Comparison of ENCODE assay signal across 8 cellular contexts in the genomic region with DNA sequence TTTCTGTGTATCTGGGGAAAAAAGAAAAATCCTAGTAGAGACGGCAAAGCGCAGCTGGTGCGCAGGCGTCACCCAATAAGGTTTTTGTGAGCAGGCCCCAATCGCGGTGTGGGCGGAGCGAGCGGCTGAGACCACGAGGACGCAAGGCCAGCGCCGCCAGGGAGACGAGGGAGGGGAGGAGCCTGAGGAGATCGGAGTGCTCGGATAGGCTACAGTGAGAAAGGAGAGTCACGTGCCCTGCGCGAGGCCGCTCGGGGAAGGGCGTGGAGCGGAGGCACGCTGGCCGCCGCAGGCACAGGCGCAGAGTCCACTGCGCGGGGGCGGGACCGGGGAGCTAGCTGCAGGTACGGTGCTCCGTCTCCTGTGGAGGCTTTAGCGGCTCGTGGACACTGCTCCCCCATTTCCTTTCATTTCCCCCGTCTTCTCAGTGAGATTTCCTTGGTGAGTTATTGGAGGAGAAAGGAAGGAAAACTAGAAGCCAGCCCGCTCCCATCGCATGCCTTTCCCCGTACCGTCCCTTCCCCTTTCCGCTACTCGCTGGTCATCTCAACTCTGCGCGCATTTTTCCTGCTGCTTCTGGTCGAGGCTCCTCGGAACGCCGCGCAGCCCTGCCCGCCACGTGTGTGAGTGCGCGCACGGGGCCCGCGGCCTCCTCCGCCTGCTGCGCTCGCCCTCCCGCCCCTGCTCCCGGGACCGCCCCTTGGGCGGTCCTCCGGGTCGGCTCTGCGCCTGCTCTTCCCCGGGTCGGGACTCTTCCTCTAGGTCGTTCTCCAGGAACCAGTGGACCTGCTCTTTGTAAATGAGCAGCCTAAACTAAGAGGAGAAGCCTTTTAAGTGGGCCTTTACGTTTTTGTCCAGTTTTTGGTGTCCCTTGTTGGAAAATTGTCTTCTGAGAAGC. TPM values are rescaled to one million over a fixed set of nuclear protein-coding genes. Genes with fewer than 3 reads are reported as not detected.
DNase-seq lines count a peak whose midpoint lies in the region; ATAC-seq and TF ChIP-seq lines count a peak whose summit lies in the region.

THNSL1 (plus strand) TSS at position 264 of the 898 bp plus-strand sequence. CDS start 6,612 bp downstream, outside the sequence.

- BruUV-seq in IMR-90 (replicated peaks; lab: Mats Ljungman, UMichigan): no TSS peak

- peak; percentile 99 for ATAC-seq in GM21528 (IDR thresholded peaks at IDR 0.05; ENCODE audit: low FRiP score, unreplicated experiment)
- ATAC-seq in IMR-90 (ENCODE audit: low read depth): peak; percentile 99

- TF ChIP-seq POLR2A in IMR-90 (IDR thresholded peaks at IDR 0.05; ENCODE audit: low read depth, low read length): peak; percentile 84

- TF ChIP-seq CTCF in IMR-90 (conservative IDR thresholded peaks at IDR 0.05; ENCODE audit: low read depth, low read length) (no peak), epithelial cell of proximal tubule (conservative IDR thresholded peaks at IDR 0.05; ENCODE audit: low read depth, low read length) (no peak)

- WGBS in IMR-90 (ENCODE audit: extremely low coverage in 2 of 2, insufficient read length in 1 of 2), 2 experiments: 1% methylated on average over 39 of the region's 70 CpGs; no CpG with 5 or more reads in 1 of the 2 experiments

- peak within 1 kb of the TSS; percentile 69 for H3K56ac ChIP-seq in IMR-90 (ENCODE audit: extremely low read depth, insufficient read depth, low read length)

- peak within 1 kb of the TSS; percentile 64 to 86 for H4K8ac ChIP-seq in IMR-90 (ENCODE audit: low read depth in 2 of 2, low read length in 2 of 2)

- H3K4me1 ChIP-seq in IMR-90 (ENCODE audit: control insufficient read depth, insufficient read depth, low read length): peaks cover 1% of the 10 kb centered on the region; the same call in 1 of the 2 replicates

- H3K9ac ChIP-seq in IMR-90 (ENCODE audit: low read depth, low read length): peak within 1 kb of the TSS; percentile 74

- no peaks in the 10 kb centered on the region for H3K27me3 ChIP-seq in IMR-90 (ENCODE audit: control insufficient read depth, insufficient read depth, low read length)

- H4K91ac ChIP-seq in IMR-90 (ENCODE audit: insufficient read depth, low read depth, low read length): peak within 1 kb of the TSS; percentile 67

- in situ Hi-C loops in IMR-90 (cut with MboI; ENCODE audit: low sequenced_read_pairs): no loop called here

- peak; percentile 93 for DNase-seq in DMS 273 treated with DMSO at 0.1 percent for 48 hours (lab: John Stamatoyannopoulos, UW)
- DNase-seq in IMR-90: peak; percentile 99
- peak; percentile 98 for DNase-seq in OCI-M1 (lab: John Stamatoyannopoulos, UW)
- DNase-seq in activated T-cell treated with anti-CD3 and anti-CD28 coated beads, Interleukin-2, amount 50 U/mL, for 1 hour: peak; percentile 95
- DNase-seq in epithelial cell of proximal tubule (ENCODE audit: low read depth): peak; percentile 84
- peak; percentile 99 for DNase-seq in mucosa of gallbladder (ENCODE audit: low spot score)
- DNase-seq in stimulated activated CD8-positive, alpha-beta memory T cell treated with anti-CD3 and anti-CD28 coated beads, Interleukin-4, amount 100 ng/mL, for 24 hours (ENCODE audit: low read depth): peak; percentile 97

- H3K4ac ChIP-seq in IMR-90 (ENCODE audit: low read depth, low read length): peak within 1 kb of the TSS; percentile 93

- H3K4me3 ChIP-seq in IMR-90 (ENCODE audit: insufficient read depth, low read depth, low read length) (peak within 1 kb of the TSS; percentile 79), epithelial cell of proximal tubule (ENCODE audit: low read depth, low read length) (peak within 1 kb of the TSS; percentile 85)

- no peaks in the 10 kb centered on the region for H3K9me3 ChIP-seq in IMR-90 (ENCODE audit: control insufficient read depth, insufficient read depth, low read length)

- peaks cover 0 to 4% of the 10 kb centered on the region in 2 experiments; a peak in 1 of 4 replicates for H3K79me1 ChIP-seq in IMR-90 (ENCODE audit: low read depth in 1 of 2, low read length in 2 of 2)

- peak within 1 kb of the TSS; percentile 97 for H4K5ac ChIP-seq in IMR-90 (ENCODE audit: low read depth, low read length)

- peak within 1 kb of the TSS; percentile 79 for H2BK5ac ChIP-seq in IMR-90 (ENCODE audit: low read depth, low read length, poor library complexity, severe bottlenecking)

- peak within 1 kb of the TSS; percentile 89 for H3K18ac ChIP-seq in IMR-90 (ENCODE audit: low read depth, low read length)

- H4K20me1 ChIP-seq in IMR-90 (ENCODE audit: insufficient read depth, low read length): no peaks in the 10 kb centered on the region

- CTCF ChIA-PET in IMR-90 (lab: Yijun Ruan, JAX): interaction anchor here (0.6 kb wide), 1 partner anchor 396 kb away, joined by 5 read pairs; no protein-coding TSS in a partner anchor

- dilution Hi-C loops in IMR-90 (cut with HindIII; ENCODE audit: low sequenced_read_pairs, unreplicated experiment): no loop called here

- POLR2A ChIA-PET in IMR-90 (lab: Charles Lee; ENCODE audit: unreplicated experiment): no interaction called here

- H2AFZ ChIP-seq in IMR-90 (replicated peaks; ENCODE audit: low read length, poor library complexity): peak within 1 kb of the TSS; percentile 94

- peak within 1 kb of the TSS; percentile 94 for H2AK9ac ChIP-seq in IMR-90 (replicated peaks; ENCODE audit: low read depth, low read length, poor library complexity)

- H2BK15ac ChIP-seq in IMR-90 (ENCODE audit: low read depth, low read length): peak within 1 kb of the TSS; percentile 46; the same call in 2 of the 3 replicates

- peak within 1 kb of the TSS; percentile 54; the same call in 1 of the 2 replicates for H2BK120ac ChIP-seq in IMR-90 (ENCODE audit: low read depth, low read length)

- H3K9me1 ChIP-seq in IMR-90 (ENCODE audit: insufficient read depth, low read length): no peaks in the 10 kb centered on the region

- peak within 1 kb of the TSS; percentile 77 for H3K27ac ChIP-seq in IMR-90 (ENCODE audit: insufficient read depth, low read length)

- peak within 1 kb of the TSS; percentile 73 for H3K23ac ChIP-seq in IMR-90 (ENCODE audit: low read depth, low read length)

- intact Hi-C loops in IMR-90 (cut with micrococcal nuclease): loop anchor here (1.0 to 2.0 kb wide), 3 partner anchors 58 to 292 kb away; no protein-coding TSS in a partner anchor

- H2BK20ac ChIP-seq in IMR-90 (ENCODE audit: low read depth, low read length): no peak within 1 kb of the TSS; the same call in 1 of the 2 replicates

- H3K14ac ChIP-seq in IMR-90 (replicated peaks; ENCODE audit: low read depth, low read length): peak within 1 kb of the TSS; percentile 88

- H3K36me3 ChIP-seq in IMR-90 (ENCODE audit: control insufficient read depth, insufficient read depth, low read length): no peaks in the 10 kb centered on the region

- no peak within 1 kb of the TSS for H2AK5ac ChIP-seq in IMR-90 (ENCODE audit: low read depth, low read length)

- peak within 1 kb of the TSS; percentile 90 for H3K4me2 ChIP-seq in IMR-90 (ENCODE audit: low read depth, low read length)

- no peak for TF ChIP-seq RAD21 in IMR-90 (IDR thresholded peaks at IDR 0.05; ENCODE audit: low read length)

TF ChIP-seq in IMR-90, 13 proteins besides CTCF, POLR2A, EP300 and RAD21:
- no peak for TF ChIP-seq CEBPB (IDR thresholded peaks at IDR 0.05; ENCODE audit: low read depth, low read length)
- TF ChIP-seq SMC3 (IDR thresholded peaks at IDR 0.05; ENCODE audit: low read depth, low read length): no peak
- TF ChIP-seq BHLHE40 (IDR thresholded peaks at IDR 0.05; ENCODE audit: low read depth, low read length): peak; percentile 85
- TF ChIP-seq USF2 (IDR thresholded peaks at IDR 0.05; ENCODE audit: low read depth, low read length): peak; percentile 99
- no peak for TF ChIP-seq RFX5 (IDR thresholded peaks at IDR 0.05; ENCODE audit: low read depth, low read length)
- TF ChIP-seq MXI1 (IDR thresholded peaks at IDR 0.05; ENCODE audit: borderline replicate concordance, low read depth, low read length): peak; percentile 96
- TF ChIP-seq MAFK (IDR thresholded peaks at IDR 0.05; ENCODE audit: low read depth, low read length): no peak
- no peak for TF ChIP-seq NFE2L2 (IDR thresholded peaks at IDR 0.05; ENCODE audit: low read depth, low read length)
- TF ChIP-seq RCOR1 (IDR thresholded peaks at IDR 0.05; ENCODE audit: insufficient replicate concordance, low read length): no peak
- peak; percentile 80; the same call in 1 of the 2 replicates for TF ChIP-seq MAZ (IDR thresholded peaks at IDR 0.05; ENCODE audit: borderline replicate concordance, low read depth, low read length)

RNA-seq across cellular contexts. Expression of gene THNSL1, which starts in this region (rescaled TPM):
- total RNA-seq in IMR-90 (2012; rRNA removed) (2.0 and 3.6 TPM in 2 replicates), epithelial cell of proximal tubule (0.58 and 2.4 TPM in 2 replicates), mucosa of gallbladder (7.4 TPM)
- 0.92 and 1.3 TPM in 2 replicates for polyA plus RNA-seq in IMR-90 (2012; rRNA removed)
- 0.14 and 0.27 TPM in 2 replicates for polyA plus RNA-seq in IMR-90 (2012; cell fraction: cytosol; rRNA removed)
- 0.05 and 0.52 TPM in 2 replicates for polyA plus RNA-seq in IMR-90 (2012; cell fraction: nucleus; rRNA removed; ENCODE audit: low replicate concordance)

Comparison
In these comparisons a context has a peak if more than half of its experiments do, and no peak if none do; other contexts are left out.
1. Peak in every context shown above with its lines: DNase-seq, ATAC-seq, H3K4me3 ChIP-seq and H3K27ac ChIP-seq.